8 cellular contexts compared by ENCODE assay signal in genomic region chr7:2558620-2559282, GRCh38. TPM values are rescaled to one million over a fixed set of nuclear protein-coding genes. Genes with fewer than 3 reads are reported as not detected.
DNase-seq lines count a peak whose midpoint lies in the region; ATAC-seq and TF ChIP-seq lines count a peak whose summit lies in the region.

TSS of gene IQCE (plus strand) at chr7:2558979. CDS start at chr7:2559182, 203 bp downstream.

- POLR2A ChIA-PET in CD4-positive, alpha-beta memory T cell (lab: Charles Lee; ENCODE audit: partially characterized antibody) = interaction anchor here (0.7 to 2.3 kb wide), 11 partner anchors 13 to 152 kb away, joined by 3 to 17 read pairs (median 3); partner anchors contain the start of gene LFNG

- peak within 1 kb of the TSS; percentile 77 for H3K4me2 ChIP-seq in OCI-LY3 (ENCODE audit: low read length)

- H2AFZ ChIP-seq in OCI-LY3 (ENCODE audit: low read depth, low read length) = no peak within 1 kb of the TSS; the same call in 1 of the 2 replicates

- H3K9me3 Mint-ChIP-seq in CD4-positive, alpha-beta memory T cell = no peaks in the 10 kb centered on the region

- ATAC-seq in GM19468 (IDR thresholded peaks at IDR 0.05; ENCODE audit: extremely low read depth, unreplicated experiment) = peak; percentile 39

- intact Hi-C loops in CD4-positive, alpha-beta memory T cell (cut with micrococcal nuclease) = loop anchor here (5.0 kb wide), 3 partner anchors 81 to 156 kb away; partner anchors contain the start of genes CHST12 and GRIFIN

- peak within 1 kb of the TSS in 6 of 7 donors; percentile 47 to 84 (median 68) for H3K27ac Mint-ChIP-seq in CD4-positive, alpha-beta memory T cell

- no peaks in the 10 kb centered on the region for H4K20me1 ChIP-seq in OCI-LY3 (ENCODE audit: insufficient read depth, low read length)

- peak within 1 kb of the TSS; percentile 14 to 63 for H3K4me3 ChIP-seq in CD4-positive, alpha-beta memory T cell (ENCODE audit: low read length in 2 of 2)
- peak within 1 kb of the TSS; percentile 98 for H3K4me3 ChIP-seq in OCI-LY3 (ENCODE audit: low read length)

- H3K9ac ChIP-seq in OCI-LY3 (ENCODE audit: low read length) = peak within 1 kb of the TSS; percentile 90

- peak within 1 kb of the TSS; percentile 76 to 82 (median 78) for H3K4me3 Mint-ChIP-seq in CD4-positive, alpha-beta memory T cell

- peak; percentile 84 to 88 (median 86) for DNase-seq in CD4-positive, alpha-beta memory T cell
- DNase-seq in HT1080 (ENCODE audit: low read depth) (peak; percentile 84), activated T-cell treated with anti-CD3 and anti-CD28 coated beads for 1 hour (ENCODE audit: low read depth) (peak; percentile 86), epidermal melanocyte (ENCODE audit: insufficient read length, low spot score) (peak; percentile 78), midbrain (lab: John Stamatoyannopoulos, UW) (peak; percentile 91)
- DNase-seq in stimulated activated CD8-positive, alpha-beta memory T cell treated with anti-CD3 and anti-CD28 coated beads, Interleukin-15, amount 100 ng/mL, for 48 hours (ENCODE audit: low read depth in 2 of 2) = peak; percentile 90 to 91

- no peaks in the 10 kb centered on the region for H3K27me3 ChIP-seq in CD4-positive, alpha-beta memory T cell (ENCODE audit: insufficient read depth, low read length)
- no peaks in the 10 kb centered on the region for H3K27me3 ChIP-seq in OCI-LY3 (ENCODE audit: low read depth, low read length)

- no peak for TF ChIP-seq CTCF in OCI-LY3 (IDR thresholded peaks at IDR 0.05; ENCODE audit: low read depth, low read length)

- H3K27me3 Mint-ChIP-seq in CD4-positive, alpha-beta memory T cell = no peaks in the 10 kb centered on the region

- no peaks in the 10 kb centered on the region for H3K36me3 ChIP-seq in CD4-positive, alpha-beta memory T cell (ENCODE audit: insufficient read depth, low read length)
- peaks cover 5% of the 10 kb centered on the region for H3K36me3 ChIP-seq in OCI-LY3 (replicated peaks; ENCODE audit: low read depth, low read length)

- peaks cover 12 to 33% (median 23%) of the 10 kb centered on the region in 4 donors for H3K4me1 Mint-ChIP-seq in CD4-positive, alpha-beta memory T cell

- peaks cover 0 to 1% of the 10 kb centered on the region in 2 donors for H3K36me3 Mint-ChIP-seq in CD4-positive, alpha-beta memory T cell

- peaks cover 58% of the 10 kb centered on the region for H3K79me2 ChIP-seq in OCI-LY3 (ENCODE audit: low read length)

- H3K4me1 ChIP-seq in CD4-positive, alpha-beta memory T cell (ENCODE audit: insufficient read depth, low read length) = peaks cover 37% of the 10 kb centered on the region
- peaks cover 35% of the 10 kb centered on the region for H3K4me1 ChIP-seq in OCI-LY3 (ENCODE audit: low read length)

- H3K27ac ChIP-seq in CD4-positive, alpha-beta memory T cell (ENCODE audit: low read depth, low read length) = peak within 1 kb of the TSS; percentile 50
- peak within 1 kb of the TSS; percentile 81 for H3K27ac ChIP-seq in OCI-LY3 (ENCODE audit: low read length)

- CTCF ChIA-PET in CD4-positive, alpha-beta memory T cell (lab: Charles Lee; ENCODE audit: partially characterized antibody) = interaction anchor here (0.8 to 1.8 kb wide), 4 partner anchors 15 to 90 kb away, joined by 3 to 4 read pairs (median 4); no protein-coding TSS in a partner anchor

- H3K9me3 ChIP-seq in CD4-positive, alpha-beta memory T cell (ENCODE audit: control insufficient read depth in 1 of 2, low read length in 2 of 2) = no peaks in the 10 kb centered on the region
- no peaks in the 10 kb centered on the region for H3K9me3 ChIP-seq in OCI-LY3 (ENCODE audit: insufficient read depth, low read length)

RNA-seq across cellular contexts. Expression of gene IQCE, which starts in this region (rescaled TPM):
- 1 to 10 TPM; 8.2 to 9.4 TPM for total RNA-seq in CD4-positive, alpha-beta memory T cell
- 1 to 10 TPM in 1 of 2 donors, under 1 TPM in 1; 0.81 to 3.7 TPM for polyA plus RNA-seq in CD4-positive, alpha-beta memory T cell
- total RNA-seq in HT1080 (2014; rRNA removed; shearing (Covaris generic)) = 4.7 and 5.2 TPM in 2 replicates
- 6.3 and 8.8 TPM in 2 replicates for polyA plus RNA-seq in HT1080 (2015; cell fraction: cytosol; rRNA removed)
- 11.2 and 15.7 TPM in 2 replicates for polyA plus RNA-seq in HT1080 (2015; cell fraction: nucleus; rRNA removed)

Comparison
In these comparisons a context has a peak if more than half of its experiments do, and no peak if none do; other contexts are left out.
1. Peak in every context shown above with its lines: DNase-seq, ATAC-seq, H3K4me3 ChIP-seq and H3K27ac ChIP-seq.